20 cellular contexts compared by ENCODE assay signal in genomic region chr1:156839426-156840109, GRCh38. TPM values are rescaled to one million over a fixed set of nuclear protein-coding genes. Genes with fewer than 3 reads are reported as not detected.
DNase-seq lines count a peak whose midpoint lies in the region; ATAC-seq and TF ChIP-seq lines count a peak whose summit lies in the region.
"Had no signal": no experiment of that assay in that cellular context is flagged by ENCODE, and none has a peak within 500 bp of the region (broad histone marks: within the 10 kb centered on the region; RNA-seq: fewer than 3 reads in every experiment).

No MANE protein-coding gene starts in this region.

- CTCF ChIA-PET in SK-N-SH (lab: Yijun Ruan, JAX) (interaction anchor here (0.8 to 12.8 kb wide), 30 partner anchors 10 to 164 kb away, joined by 3 to 476 read pairs (median 8); partner anchors contain the start of genes INSRR, NTRK1 and PEAR1), PC-3 (lab: Charles Lee) (interaction anchor here (1.1 to 2.0 kb wide), 4 partner anchors 21 to 113 kb away, joined by 3 to 13 read pairs (median 7); partner anchors contain the start of gene NTRK1)
- CTCF ChIA-PET in activated naive CD4-positive, alpha-beta T cell treated with anti-CD3 and anti-CD28 coated beads for 36 hours (lab: Charles Lee), result interaction anchor here (0.9 to 7.6 kb wide), 21 partner anchors 8 to 150 kb away, joined by 3 to 133 read pairs (median 8); partner anchors contain the start of genes INSRR, METTL25B, NTRK1 and PEAR1

- H3K27me3 ChIP-seq in SK-N-SH (ENCODE audit: insufficient read depth) (peaks cover 8% of the 10 kb centered on the region; the same call in 1 of the 2 replicates), PC-3 (ENCODE audit: low read length) (no peaks in the 10 kb centered on the region), tibial nerve (peaks cover 0 to 63% of the 10 kb centered on the region in 2 donors)

- peaks cover 38% of the 10 kb centered on the region for H3K27me3 Mint-ChIP-seq in activated naive CD4-positive, alpha-beta T cell treated with anti-CD3 and anti-CD28 coated beads for 36 hours (ENCODE audit: low read depth)

- peak; percentile 42 for DNase-seq in NCI-H345 (lab: John Stamatoyannopoulos, UW)
- no peak for DNase-seq in NCI-H345 treated with DMSO at 0.1 percent for 48 hours (lab: John Stamatoyannopoulos, UW; ENCODE audit: unreplicated experiment)
- DNase-seq in GM20000 (ENCODE audit: low spot score), result peak; percentile 14
- no peak for DNase-seq in SK-N-SH
- peak; percentile 64 for DNase-seq in posterior vena cava (ENCODE audit: low spot score)
- DNase-seq in PC-3, result no peak
- DNase-seq in activated naive CD4-positive, alpha-beta T cell treated with anti-CD3 and anti-CD28 coated beads for 36 hours, result no peak
- no peak for DNase-seq in tibial nerve (ENCODE audit: low spot score in 2 of 2)
- DNase-seq: dorsolateral prefrontal cortex, kidney glomerular epithelial cell, lower lobe of right lung, NCI-H1105, psoas muscle, upper lobe of right lung had no signal

- 40% methylated on average over 9 of the region's 9 CpGs for WGBS in SK-N-SH (ENCODE audit: low lambda C conversion rate)
- 41% methylated on average over 9 of the region's 9 CpGs for WGBS in tibial nerve, 2 donors

- H3K9me3 ChIP-seq in SK-N-SH, result no peaks in the 10 kb centered on the region
- H3K9me3 ChIP-seq in PC-3 (ENCODE audit: low read length), result no peaks in the 10 kb centered on the region
- H3K9me3 ChIP-seq in tibial nerve, result no peaks in the 10 kb centered on the region
- H3K9me3 ChIP-seq: lower lobe of right lung, mucosa of descending colon, psoas muscle, upper lobe of right lung had no signal

- H3K9me3 Mint-ChIP-seq in activated naive CD4-positive, alpha-beta T cell treated with anti-CD3 and anti-CD28 coated beads for 36 hours, result no peaks in the 10 kb centered on the region

- H3K4me3 ChIP-seq in SK-N-SH (ENCODE audit: low read depth in 2 of 2, low read length in 1 of 2), result no peak overlapping the region
- H3K4me3 ChIP-seq in PC-3 (ENCODE audit: low read length), result no peak overlapping the region
- H3K4me3 ChIP-seq in tibial nerve, result no peak overlapping the region
- H3K4me3 ChIP-seq: dorsolateral prefrontal cortex, lower lobe of right lung, mucosa of descending colon, psoas muscle, upper lobe of right lung had no signal

- no peak for TF ChIP-seq POLR2A in tibial nerve (IDR thresholded peaks at IDR 0.05)

- H3K79me2 ChIP-seq in SK-N-SH (ENCODE audit: insufficient read depth), result no peaks in the 10 kb centered on the region
- no peaks in the 10 kb centered on the region for H3K79me2 ChIP-seq in PC-3 (ENCODE audit: low read length)

- H3K36me3 ChIP-seq in SK-N-SH (replicated peaks in 1 of 2; ENCODE audit: control insufficient read depth in 1 of 2, insufficient read depth in 2 of 2, low read length in 1 of 2) (no peaks in the 10 kb centered on the region), PC-3 (ENCODE audit: low read depth, low read length) (no peaks in the 10 kb centered on the region), tibial nerve (no peaks in the 10 kb centered on the region)
- H3K36me3 ChIP-seq: lower lobe of right lung, upper lobe of right lung had no signal

- peak overlapping the region in 1 of 2 experiments; percentile 43; a peak in 2 of 4 replicates for H3K27ac ChIP-seq in SK-N-SH (ENCODE audit: low read depth in 2 of 2, low read length in 1 of 2)
- no peak overlapping the region for H3K27ac ChIP-seq in PC-3 (ENCODE audit: low read length)
- H3K27ac ChIP-seq in tibial nerve, result no peak overlapping the region
- H3K27ac ChIP-seq: dorsolateral prefrontal cortex, HL-60, lower lobe of right lung, psoas muscle, upper lobe of right lung had no signal

- no TSS peak for BruUV-seq in PC-3 (replicated peaks; lab: Mats Ljungman, UMichigan)

- intact Hi-C loops in posterior vena cava (cut with DNase I) (no loop called here), PC-3 (cut with micrococcal nuclease) (loop anchor here (1.0 to 2.0 kb wide), 2 partner anchors 51 to 87 kb away; no protein-coding TSS in a partner anchor)
- intact Hi-C loops in activated naive CD4-positive, alpha-beta T cell treated with anti-CD3 and anti-CD28 coated beads for 36 hours (cut with micrococcal nuclease), result loop anchor here (1.0 kb wide), 2 partner anchors 21 to 51 kb away; partner anchors contain the start of gene NTRK1

- no peaks in the 10 kb centered on the region for H3K36me3 Mint-ChIP-seq in activated naive CD4-positive, alpha-beta T cell treated with anti-CD3 and anti-CD28 coated beads for 36 hours (ENCODE audit: low read depth)

- H3F3A ChIP-seq in SK-N-SH (replicated peaks; ENCODE audit: insufficient read depth) (no peaks in the 10 kb centered on the region), PC-3 (ENCODE audit: low read length, unreplicated experiment) (no peaks in the 10 kb centered on the region)

- no peak for TF ChIP-seq RAD21 in SK-N-SH (IDR thresholded peaks at IDR 0.05; ENCODE audit: low read length)

- no peak overlapping the region for H3K4me2 ChIP-seq in SK-N-SH
- no peak overlapping the region for H3K4me2 ChIP-seq in PC-3 (ENCODE audit: low read length)

- ATAC-seq in PC-3, result no peak

- no peak overlapping the region for H3K4me3 Mint-ChIP-seq in activated naive CD4-positive, alpha-beta T cell treated with anti-CD3 and anti-CD28 coated beads for 36 hours
- H3K4me3 Mint-ChIP-seq: activated CD8-positive, alpha-beta T cell treated with anti-CD3 and anti-CD28 coated beads, Interleukin-2, amount 10 ng/mL, durations not matched to agents 7 days and 5 days had no signal

- TF ChIP-seq EP300 in SK-N-SH (IDR thresholded peaks at IDR 0.05; ENCODE audit: borderline replicate concordance in 1 of 2, low read depth in 1 of 2, low read length in 1 of 2) (no peak), tibial nerve (IDR thresholded peaks at IDR 0.05) (no peak)

- H2AFZ ChIP-seq in SK-N-SH (ENCODE audit: low read depth) (no peak overlapping the region), PC-3 (ENCODE audit: low read length) (no peak overlapping the region)

- H4K20me1 ChIP-seq in SK-N-SH (ENCODE audit: insufficient read depth) (no peaks in the 10 kb centered on the region), PC-3 (ENCODE audit: low read length) (no peaks in the 10 kb centered on the region)

- peaks cover 24% of the 10 kb centered on the region for H3K4me1 Mint-ChIP-seq in activated naive CD4-positive, alpha-beta T cell treated with anti-CD3 and anti-CD28 coated beads for 36 hours (ENCODE audit: low read depth)

- POLR2A ChIA-PET in SK-N-SH (lab: Yijun Ruan, JAX) (interaction anchor here (0.6 to 5.8 kb wide), 11 partner anchors 9 to 53 kb away, joined by 3 to 38 read pairs (median 4); partner anchors contain the start of genes INSRR and NTRK1), PC-3 (lab: Charles Lee; ENCODE audit: unreplicated experiment) (no interaction called here)

- no peak overlapping the region for H3K9ac ChIP-seq in SK-N-SH
- no peak overlapping the region for H3K9ac ChIP-seq in PC-3 (ENCODE audit: low read length)

- no peak overlapping the region for H3K27ac Mint-ChIP-seq in activated naive CD4-positive, alpha-beta T cell treated with anti-CD3 and anti-CD28 coated beads for 36 hours

- H3K9me2 ChIP-seq in SK-N-SH (no peaks in the 10 kb centered on the region), PC-3 (replicated peaks; ENCODE audit: low read length) (no peaks in the 10 kb centered on the region)

- H3K4me1 ChIP-seq in SK-N-SH (ENCODE audit: control insufficient read depth in 1 of 2, insufficient read depth in 2 of 2, low read depth in 1 of 2, low read length in 1 of 2), result peaks cover 0 to 50% of the 10 kb centered on the region in 2 experiments; a peak in 2 of 4 replicates
- H3K4me1 ChIP-seq in PC-3 (ENCODE audit: insufficient read depth, low read length), result no peaks in the 10 kb centered on the region
- H3K4me1 ChIP-seq in tibial nerve, result no peaks in the 10 kb centered on the region
- H3K4me1 ChIP-seq: psoas muscle, upper lobe of right lung had no signal

- no peak for TF ChIP-seq CTCF in GM20000 (IDR thresholded peaks at IDR 0.05; ENCODE audit: extremely low read depth, missing control alignments)
- TF ChIP-seq CTCF in SK-N-SH (IDR thresholded peaks at IDR 0.05), result no peak
- TF ChIP-seq CTCF in PC-3 (conservative IDR thresholded peaks at IDR 0.05; ENCODE audit: low read depth, low read length), result no peak
- TF ChIP-seq CTCF in tibial nerve (IDR thresholded peaks at IDR 0.05), result no peak

TF ChIP-seq in SK-N-SH, 30 proteins besides CTCF, POLR2A, EP300 and RAD21:
- TF ChIP-seq CHD2 (IDR thresholded peaks at IDR 0.05; ENCODE audit: low read length, partially characterized antibody), result no peak
- TF ChIP-seq GATA2 (CRISPR knock-in tag; IDR thresholded peaks at IDR 0.05), result peak; percentile 57; the same call in 1 of the 2 replicates

RNA-seq across cellular contexts. Expression of gene INSRR, which starts 19.3 kb away (rescaled TPM):
- polyA plus RNA-seq in SK-N-SH (2012; rRNA removed), result 0.20 and 0.63 TPM in 2 replicates
- 0.15 and 0.47 TPM in 2 replicates for polyA plus RNA-seq in SK-N-SH (2012; cell fraction: cytosol; rRNA removed)
- polyA plus RNA-seq in SK-N-SH (2012; cell fraction: nucleus; rRNA removed), result 3.0 and 4.8 TPM in 2 replicates
- total RNA-seq in posterior vena cava (under 1 TPM; 0.19 to 0.23 TPM), PC-3 (2014; rRNA removed) (not detected in 2 replicates), tibial nerve (under 1 TPM; under 0.01 to 0.60 (median 0.20) TPM)
- total RNA-seq in activated naive CD4-positive, alpha-beta T cell treated with anti-CD3 and anti-CD28 coated beads for 36 hours, result not detected
- total RNA-seq: endothelial cell of umbilical vein, LHCN-M2, lower lobe of right lung, upper lobe of right lung had no signal
- polyA plus RNA-seq: BJ, endothelial cell of umbilical vein had no signal

RNA-seq across cellular contexts. Expression of gene NTRK1, which starts 21.1 kb away (rescaled TPM):
- polyA plus RNA-seq in SK-N-SH (2012; rRNA removed), result 0.97 and 3.3 TPM in 2 replicates
- polyA plus RNA-seq in SK-N-SH (2012; cell fraction: cytosol; rRNA removed), result 0.89 and 3.0 TPM in 2 replicates
- polyA plus RNA-seq in SK-N-SH (2012; cell fraction: nucleus; rRNA removed), result 6.3 and 10.5 TPM in 2 replicates
- 1 to 10 TPM; 3.5 to 3.9 TPM for total RNA-seq in posterior vena cava
- 0.15 and 0.40 TPM in 2 replicates for total RNA-seq in PC-3 (2014; rRNA removed)
- under 1 TPM in 1 of 2 experiments, not detected in 1; 0.67 TPM for total RNA-seq in activated naive CD4-positive, alpha-beta T cell treated with anti-CD3 and anti-CD28 coated beads for 36 hours
- under 1 TPM in 3 of 4 donors, not detected in 1; 0.22 to 0.42 (median 0.39) TPM for total RNA-seq in tibial nerve
- total RNA-seq: endothelial cell of umbilical vein, LHCN-M2 had no signal

RNA-seq across cellular contexts. Expression of gene SH2D2A, which starts 22.9 kb away (rescaled TPM):
- polyA plus RNA-seq in SK-N-SH (2012; rRNA removed), result not detected in 2 replicates
- 0.03 and 0.05 TPM in 2 replicates for polyA plus RNA-seq in SK-N-SH (2012; cell fraction: cytosol; rRNA removed)
- 0.10 TPM in 1 of 2 replicates, not detected in the other for polyA plus RNA-seq in SK-N-SH (2012; cell fraction: nucleus; rRNA removed)
- total RNA-seq in posterior vena cava (1 to 10 TPM; 3.2 to 3.4 TPM), PC-3 (2014; rRNA removed) (6.9 and 7.8 TPM in 2 replicates), tibial nerve (1 to 10 TPM in 2 of 4 donors, under 1 TPM in 1, not detected in 1; 0.78 to 7.2 (median 2.9) TPM)
- total RNA-seq in activated naive CD4-positive, alpha-beta T cell treated with anti-CD3 and anti-CD28 coated beads for 36 hours, result 100 to 1,000 TPM; 134 to 138 TPM
- total RNA-seq: LHCN-M2 had no signal

RNA-seq across cellular contexts. Expression of gene PEAR1, which starts 54.0 kb away (rescaled TPM):
- polyA plus RNA-seq in SK-N-SH (2012; rRNA removed), result 1.2 and 1.7 TPM in 2 replicates
- polyA plus RNA-seq in SK-N-SH (2012; cell fraction: cytosol; rRNA removed), result 0.68 and 1.3 TPM in 2 replicates
- 6.6 and 6.8 TPM in 2 replicates for polyA plus RNA-seq in SK-N-SH (2012; cell fraction: nucleus; rRNA removed)
- total RNA-seq in posterior vena cava, result 10 to 100 TPM; 14.5 to 14.6 TPM
- 10.3 and 11.9 TPM in 2 replicates for total RNA-seq in PC-3 (2014; rRNA removed)
- not detected for total RNA-seq in activated naive CD4-positive, alpha-beta T cell treated with anti-CD3 and anti-CD28 coated beads for 36 hours
- total RNA-seq in tibial nerve, result 10 to 100 TPM; 31.5 to 51.4 (median 39.7) TPM

Comparison
In these comparisons a context has a peak if more than half of its experiments do, and no peak if none do; other contexts are left out.
1. DNase-seq: peak in NCI-H345 (single experiment), GM20000 (single experiment) and posterior vena cava (single experiment); none in NCI-H345 treated with DMSO at 0.1 percent for 48 hours (single experiment), SK-N-SH (single experiment), PC-3 (single experiment), activated naive CD4-positive, alpha-beta T cell treated with anti-CD3 and anti-CD28 coated beads for 36 hours (single experiment) and tibial nerve (0 of 2).
2. RNA of gene SH2D2A, which starts 22.9 kb away (total RNA-seq): 134 to 138 TPM in activated naive CD4-positive, alpha-beta T cell treated with anti-CD3 and anti-CD28 coated beads for 36 hours; 6.9 to 7.8 TPM in PC-3, 3.2 to 3.4 TPM in posterior vena cava and 0.78 to 7.2 TPM in tibial nerve; every median in the first group is over 10 times any median in the second.
3. intact Hi-C loops: an anchor here in PC-3 (1.0 to 2.0 kb wide) and activated naive CD4-positive, alpha-beta T cell treated with anti-CD3 and anti-CD28 coated beads for 36 hours (1.0 kb wide); none called in posterior vena cava.